Comparison of ENCODE assay signal across 8 cellular contexts in the genomic region with DNA sequence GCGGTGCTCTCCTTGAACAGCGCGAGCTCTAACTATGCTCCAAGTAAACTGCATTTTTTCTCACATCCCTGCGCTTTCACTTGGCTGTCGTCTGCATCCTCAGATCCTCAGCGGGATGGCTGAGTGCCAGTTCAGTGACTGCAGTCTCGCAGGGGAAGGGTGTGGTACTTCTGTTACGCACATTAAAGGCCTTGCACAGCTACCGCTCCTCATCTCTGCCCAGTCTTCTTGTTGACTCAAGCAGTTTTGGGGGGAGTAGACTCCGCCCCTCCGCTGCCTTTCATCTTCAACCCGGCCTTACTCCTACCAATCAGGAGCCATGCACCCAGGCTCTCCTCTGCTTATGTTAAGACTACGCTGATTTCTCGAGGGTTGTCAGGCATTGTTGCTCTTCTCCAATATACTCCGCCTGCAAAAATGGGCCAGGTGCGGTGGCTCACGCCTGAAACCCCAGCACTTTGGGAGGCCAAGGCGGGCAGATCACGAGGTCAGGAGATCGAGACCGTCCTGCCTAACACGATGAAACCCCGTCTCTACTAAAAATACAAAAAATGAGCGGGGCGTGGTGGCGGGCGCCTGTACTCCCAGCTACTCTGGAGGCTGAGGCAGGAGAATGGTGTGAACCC. TPM values are rescaled to one million over a fixed set of nuclear protein-coding genes. Genes with fewer than 3 reads are reported as not detected.
DNase-seq lines count a peak whose midpoint lies in the region; ATAC-seq and TF ChIP-seq lines count a peak whose summit lies in the region.

No MANE protein-coding gene starts in this region.

- no peaks in the 10 kb centered on the region for H3K9me3 Mint-ChIP-seq in mesothelial cell of epicardium

- no peak for TF ChIP-seq CTCF in mesothelial cell of epicardium (IDR thresholded peaks at IDR 0.05; ENCODE audit: unreplicated experiment)

- DNase-seq in Jurkat, Clone E6-1 (ENCODE audit: low read depth, low spot score): peak; percentile 36
- DNase-seq in cerebellum (ENCODE audit: low spot score) (peak; percentile 66), mesothelial cell of epicardium (ENCODE audit: low spot score in 2 of 2, unreplicated experiment in 2 of 2) (peak in 1 of 2 experiments; percentile 51), UCSD-AML1 (lab: John Stamatoyannopoulos, UW; ENCODE audit: unreplicated experiment) (no peak)
- peak; percentile 50 to 72 for DNase-seq in stimulated activated CD8-positive, alpha-beta memory T cell treated with anti-CD3 and anti-CD28 coated beads, Interleukin-4, amount 100 ng/mL, for 1 hour (ENCODE audit: low read depth in 2 of 2, low spot score in 1 of 2)

- no peak overlapping the region for H3K4me3 ChIP-seq in Jurkat, Clone E6-1 (ENCODE audit: low read length)

- no peaks in the 10 kb centered on the region for H3K27me3 Mint-ChIP-seq in mesothelial cell of epicardium (ENCODE audit: low read depth)

- H3K36me3 Mint-ChIP-seq in mesothelial cell of epicardium: peaks cover 18% of the 10 kb centered on the region

- H3K4me1 Mint-ChIP-seq in mesothelial cell of epicardium: peaks cover 16% of the 10 kb centered on the region

- ATAC-seq in activated CD4-positive, CD25-positive, alpha-beta regulatory T cell treated with anti-CD3 and anti-CD28 coated beads, Interleukin-2, amount 50 U/mL, for 24 hours: peak; percentile 17 to 44
- ATAC-seq in HG03520 (IDR thresholded peaks at IDR 0.05; ENCODE audit: unreplicated experiment) (no peak), GM21367 (IDR thresholded peaks at IDR 0.05; ENCODE audit: unreplicated experiment) (no peak)

- H3K4me3 Mint-ChIP-seq in mesothelial cell of epicardium: peak overlapping the region; percentile 36

- H3K27ac Mint-ChIP-seq in mesothelial cell of epicardium: peak overlapping the region; percentile 75

RNA-seq across cellular contexts. Expression of gene ATP5PD, which starts 10.0 kb away (rescaled TPM):
- polyA plus RNA-seq in Jurkat, Clone E6-1 (2012; ENCODE audit: insufficient read depth, insufficient read length): 332 TPM
- total RNA-seq in cerebellum: 69.1 TPM
- total RNA-seq in mesothelial cell of epicardium: 153 to 161 TPM (median 153 TPM) in 3 replicates

RNA-seq across cellular contexts. Expression of gene KCTD2, which starts 10.3 kb away (rescaled TPM):
- polyA plus RNA-seq in Jurkat, Clone E6-1 (2012; ENCODE audit: insufficient read depth, insufficient read length): 17.6 TPM
- total RNA-seq in cerebellum: 31.5 TPM
- 24.1 to 26.4 TPM (median 26.1 TPM) in 3 replicates for total RNA-seq in mesothelial cell of epicardium

RNA-seq across cellular contexts. Expression of gene MRPL58, which starts 24.3 kb away (rescaled TPM):
- 92.3 TPM for polyA plus RNA-seq in Jurkat, Clone E6-1 (2012; ENCODE audit: insufficient read depth, insufficient read length)
- 6.6 TPM for total RNA-seq in cerebellum
- 18.3 to 22.6 TPM (median 20.7 TPM) in 3 replicates for total RNA-seq in mesothelial cell of epicardium

RNA-seq across cellular contexts. Expression of gene CDR2L, which starts 49.3 kb away (rescaled TPM):
- polyA plus RNA-seq in Jurkat, Clone E6-1 (2012; ENCODE audit: insufficient read depth, insufficient read length): 8.1 TPM
- total RNA-seq in cerebellum (7.1 TPM), mesothelial cell of epicardium (22.6 to 23.1 TPM (median 22.8 TPM) in 3 replicates)

RNA-seq across cellular contexts. Expression of gene SLC16A5, which starts 51.0 kb away (rescaled TPM):
- polyA plus RNA-seq in Jurkat, Clone E6-1 (2012; ENCODE audit: insufficient read depth, insufficient read length): not detected
- total RNA-seq in cerebellum (1.1 TPM), mesothelial cell of epicardium (46.4 to 49.5 TPM (median 46.9 TPM) in 3 replicates)

Comparison
In these comparisons a context has a peak if more than half of its experiments do, and no peak if none do; other contexts are left out.
1. ATAC-seq: peak in activated CD4-positive, CD25-positive, alpha-beta regulatory T cell treated with anti-CD3 and anti-CD28 coated beads, Interleukin-2, amount 50 U/mL, for 24 hours (2 of 2); none in HG03520 (single experiment) and GM21367 (single experiment).